ENCODE assay signal across 9 cellular contexts in the genomic region with DNA sequence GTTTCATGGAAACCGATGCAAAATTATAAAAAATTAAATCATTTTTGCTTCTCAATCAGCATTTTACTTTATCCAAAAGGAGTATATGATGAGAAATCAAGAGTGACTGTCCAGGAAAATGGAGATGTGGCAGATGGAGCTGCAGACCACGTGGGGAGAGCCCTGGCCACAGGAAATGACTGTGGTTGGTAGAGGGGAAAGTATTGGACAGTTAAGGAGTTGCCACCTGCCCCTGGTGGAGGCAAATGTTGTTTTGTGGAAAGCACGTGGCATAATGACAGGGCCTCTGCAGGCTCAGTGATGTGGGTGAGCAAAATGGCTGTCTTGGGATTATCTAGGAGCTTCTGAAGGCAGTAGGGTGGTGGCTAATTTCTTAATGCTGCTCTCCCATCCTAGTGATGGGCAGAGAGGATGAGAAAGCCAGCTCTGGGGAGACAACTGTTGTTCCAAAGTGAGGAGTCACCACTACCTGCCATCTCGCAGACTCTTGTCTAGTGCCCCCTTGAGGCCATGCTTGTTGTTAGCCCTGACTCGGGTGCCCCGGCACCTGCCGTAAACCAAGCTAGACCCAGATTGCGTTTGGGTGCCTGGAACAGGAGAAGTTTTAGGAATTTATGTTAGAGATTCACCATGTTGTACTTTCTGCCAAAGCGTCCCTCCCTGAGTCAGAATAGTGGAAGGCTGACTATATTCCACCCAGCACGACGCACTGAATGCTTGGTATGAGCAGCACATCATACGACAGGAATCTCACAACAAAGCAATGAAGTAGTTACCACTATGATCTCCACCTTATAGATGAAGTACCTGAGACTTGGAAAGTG.
DNase-seq lines count a peak whose midpoint lies in the region; ATAC-seq and TF ChIP-seq lines count a peak whose summit lies in the region.
"Had no signal": no experiment of that assay in that cellular context is flagged by ENCODE, and none has a peak within 500 bp of the region (broad histone marks: within the 10 kb centered on the region; RNA-seq: fewer than 3 reads in every experiment).

No MANE protein-coding gene starts in this region.

- no peaks in the 10 kb centered on the region for H4K20me1 ChIP-seq in mammary epithelial cell (ENCODE audit: insufficient read depth, low read length)

- no peaks in the 10 kb centered on the region for H3K27me3 Mint-ChIP-seq in progenitor cell of endocrine pancreas
- H3K27me3 Mint-ChIP-seq in CD8-positive, alpha-beta memory T cell, result peaks cover 7 to 16% of the 10 kb centered on the region in 2 donors

- no peak overlapping the region for H3K4me3 ChIP-seq in mammary epithelial cell (replicated peaks in 1 of 3; ENCODE audit: insufficient read depth in 1 of 3, low read depth in 2 of 3, low read length in 3 of 3)
- H3K4me3 ChIP-seq in CD8-positive, alpha-beta memory T cell (ENCODE audit: low read length), result no peak overlapping the region

- in situ Hi-C loops in mammary epithelial cell (cut with MboI; ENCODE audit: low sequenced_read_pairs in 2 of 2), result no loop called here

- H3K79me2 ChIP-seq in mammary epithelial cell (ENCODE audit: insufficient read depth, low read length), result peaks cover 13% of the 10 kb centered on the region

- no peaks in the 10 kb centered on the region for H3K36me3 ChIP-seq in mammary epithelial cell (ENCODE audit: insufficient read depth, low read length)
- H3K36me3 ChIP-seq in CD8-positive, alpha-beta memory T cell (ENCODE audit: insufficient read depth, low read length), result no peaks in the 10 kb centered on the region

- H3K27ac ChIP-seq in mammary epithelial cell (ENCODE audit: insufficient read depth, low read depth, low read length), result no peak overlapping the region
- H3K27ac ChIP-seq in CD8-positive, alpha-beta memory T cell (ENCODE audit: low read depth, low read length), result no peak overlapping the region

- peak overlapping the region; percentile 18 for H3K27ac Mint-ChIP-seq in progenitor cell of endocrine pancreas
- H3K27ac Mint-ChIP-seq in CD8-positive, alpha-beta memory T cell, result no peak overlapping the region
- H3K27ac Mint-ChIP-seq: naive thymus-derived CD8-positive, alpha-beta T cell had no signal

- BruUV-seq in mammary epithelial cell (replicated peaks; lab: Mats Ljungman, UMichigan), result no TSS peak

- H3K9ac ChIP-seq in mammary epithelial cell (ENCODE audit: insufficient read depth, low read length), result no peak overlapping the region

- 81% methylated on average over 12 of the region's 12 CpGs for WGBS in mammary epithelial cell (ENCODE audit: low coverage, missing lambda C conversion rate)

- peak; percentile 31 to 33 for TF ChIP-seq CTCF in mammary epithelial cell (conservative IDR thresholded peaks at IDR 0.05 in 1 of 2, IDR thresholded peaks at IDR 0.05 in 1 of 2; ENCODE audit: extremely low read depth in 1 of 2, insufficient read depth in 1 of 2, low read depth in 1 of 2, low read length in 2 of 2)
- peak; percentile 18 for TF ChIP-seq CTCF in progenitor cell of endocrine pancreas (IDR thresholded peaks at IDR 0.05; ENCODE audit: unreplicated experiment)

- CTCF ChIA-PET in mammary epithelial cell (lab: Charles Lee; ENCODE audit: low non-redundant PET), result interaction anchor here (0.7 kb wide), 1 partner anchor 226 kb away, joined by 3 read pairs; no protein-coding TSS in a partner anchor
- CTCF ChIA-PET in CD8-positive, alpha-beta memory T cell (lab: Charles Lee), result no interaction called here

- intact Hi-C loops in mammary epithelial cell (cut with micrococcal nuclease), result loop anchor here (5.0 kb wide), 1 partner anchor 300 kb away; no protein-coding TSS in a partner anchor

- no peak for ATAC-seq in GM18517 (IDR thresholded peaks at IDR 0.05; ENCODE audit: unreplicated experiment)
- ATAC-seq: naive thymus-derived CD8-positive, alpha-beta T cell had no signal

- H3K36me3 Mint-ChIP-seq in progenitor cell of endocrine pancreas (ENCODE audit: insufficient read depth), result peaks cover 1% of the 10 kb centered on the region
- no peaks in the 10 kb centered on the region for H3K36me3 Mint-ChIP-seq in CD8-positive, alpha-beta memory T cell
- H3K36me3 Mint-ChIP-seq: naive thymus-derived CD8-positive, alpha-beta T cell had no signal

- H3K9me3 ChIP-seq in mammary epithelial cell (replicated peaks; ENCODE audit: insufficient read depth, low read length), result no peaks in the 10 kb centered on the region
- H3K9me3 ChIP-seq in CD8-positive, alpha-beta memory T cell (ENCODE audit: low read length), result no peaks in the 10 kb centered on the region

- H3K4me2 ChIP-seq in mammary epithelial cell (ENCODE audit: insufficient read depth, low read depth, low read length), result no peak overlapping the region

- peak; percentile 12 for DNase-seq in SKM-1 treated with dmso at 0.1 percent for 144 hours (lab: John Stamatoyannopoulos, UW; ENCODE audit: unreplicated experiment)
- no peak for DNase-seq in SKM-1 (lab: John Stamatoyannopoulos, UW; ENCODE audit: unreplicated experiment)
- DNase-seq in HuH-7 (ENCODE audit: low spot score), result peak; percentile 14
- no peak for DNase-seq in mammary epithelial cell
- DNase-seq in progenitor cell of endocrine pancreas (ENCODE audit: low spot score, unreplicated experiment), result no peak
- DNase-seq in CD8-positive, alpha-beta memory T cell, result no peak
- no peak for DNase-seq in NCI-H187 treated with DMSO at 0.1 percent for 48 hours (lab: John Stamatoyannopoulos, UW)

- H2AFZ ChIP-seq in mammary epithelial cell (ENCODE audit: low read depth, low read length), result no peak overlapping the region

- POLR2A ChIA-PET in CD8-positive, alpha-beta memory T cell (lab: Charles Lee), result no interaction called here

- no peaks in the 10 kb centered on the region for H3K27me3 ChIP-seq in mammary epithelial cell (ENCODE audit: insufficient read depth, low read length)
- no peaks in the 10 kb centered on the region for H3K27me3 ChIP-seq in CD8-positive, alpha-beta memory T cell (ENCODE audit: insufficient read depth, low read length, poor library complexity, severe bottlenecking)

- dilution Hi-C loops in mammary epithelial cell (cut with HindIII; ENCODE audit: low sequenced_read_pairs), result loop anchor here (5.0 kb wide), 1 partner anchor 95 kb away; no protein-coding TSS in a partner anchor

- peaks cover 35% of the 10 kb centered on the region for H3K4me1 ChIP-seq in mammary epithelial cell (ENCODE audit: insufficient read depth, low read length)
- H3K4me1 ChIP-seq in CD8-positive, alpha-beta memory T cell (ENCODE audit: insufficient read depth, low read length), result no peaks in the 10 kb centered on the region

- H3K4me1 Mint-ChIP-seq in progenitor cell of endocrine pancreas (ENCODE audit: low read depth), result peaks cover 70% of the 10 kb centered on the region
- no peaks in the 10 kb centered on the region for H3K4me1 Mint-ChIP-seq in CD8-positive, alpha-beta memory T cell
- H3K4me1 Mint-ChIP-seq: naive thymus-derived CD8-positive, alpha-beta T cell had no signal

- H3K4me3 Mint-ChIP-seq in progenitor cell of endocrine pancreas (ENCODE audit: low read depth), result no peak overlapping the region
- no peak overlapping the region for H3K4me3 Mint-ChIP-seq in CD8-positive, alpha-beta memory T cell
- H3K4me3 Mint-ChIP-seq: naive thymus-derived CD8-positive, alpha-beta T cell had no signal

- no peaks in the 10 kb centered on the region for H3K9me3 Mint-ChIP-seq in progenitor cell of endocrine pancreas (ENCODE audit: low read depth)
- H3K9me3 Mint-ChIP-seq in CD8-positive, alpha-beta memory T cell, result no peaks in the 10 kb centered on the region

Comparison
In these comparisons a context has a peak if more than half of its experiments do, and no peak if none do; other contexts are left out.
1. DNase-seq: peak in SKM-1 treated with dmso at 0.1 percent for 144 hours (single experiment) and HuH-7 (single experiment); none in SKM-1 (single experiment), mammary epithelial cell (single experiment), progenitor cell of endocrine pancreas (single experiment), CD8-positive, alpha-beta memory T cell (0 of 5) and NCI-H187 treated with DMSO at 0.1 percent for 48 hours (single experiment).